Comparison of ENCODE assay signal across 8 cellular contexts in the genomic region with DNA sequence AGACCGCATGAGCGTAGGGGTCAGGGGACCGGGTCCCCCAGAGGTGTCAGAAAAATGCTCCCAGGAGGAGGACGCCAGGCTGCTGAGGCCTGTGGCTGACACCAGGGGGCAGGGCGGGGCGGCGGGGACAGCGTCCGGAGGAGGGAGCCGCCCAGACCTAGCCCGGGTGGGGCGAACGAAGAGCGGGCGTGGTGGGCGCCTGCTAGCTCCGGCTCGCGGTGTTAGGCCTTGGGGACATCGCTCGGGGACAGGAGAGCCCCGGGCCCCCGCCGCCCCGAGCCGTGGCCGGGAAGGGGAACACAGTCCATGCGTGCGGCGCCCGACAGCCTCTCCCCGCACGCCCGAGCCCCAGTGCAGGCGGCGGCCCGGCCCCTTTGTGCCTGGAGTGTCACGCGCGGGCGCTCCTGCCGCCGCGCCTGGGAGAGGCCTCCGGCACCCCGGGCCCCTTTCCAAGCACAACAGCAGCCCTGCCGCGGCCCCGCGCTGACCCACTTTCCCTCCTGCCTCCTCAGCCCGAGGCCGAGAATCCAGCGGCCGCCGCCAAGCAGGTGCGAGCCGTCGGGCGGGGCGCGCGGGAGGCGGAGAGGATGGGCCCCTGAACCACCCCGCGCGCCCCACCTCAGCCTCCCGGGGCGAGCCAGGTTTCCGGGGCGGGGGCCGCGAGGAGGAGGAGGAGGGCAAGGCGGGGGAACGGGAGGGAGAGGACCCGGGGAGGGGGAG.
DNase-seq lines count a peak whose midpoint lies in the region; ATAC-seq, FAIRE-seq and TF ChIP-seq lines count a peak whose summit lies in the region.

No MANE protein-coding gene starts in this region.

- peaks cover 4% of the 10 kb centered on the region; the same call in 1 of the 2 replicates for H3K9me3 ChIP-seq in HUES48 (ENCODE audit: control insufficient read depth, insufficient read depth, low read length)
- H3K9me3 ChIP-seq in neuron (ENCODE audit: low read length): no peaks in the 10 kb centered on the region

- ATAC-seq in GM21381 (IDR thresholded peaks at IDR 0.05; ENCODE audit: unreplicated experiment): peak; percentile 82

- H3K4me1 ChIP-seq in HUES48 (ENCODE audit: control insufficient read depth, insufficient read depth, low read length): peaks cover 5% of the 10 kb centered on the region; the same call in 1 of the 2 replicates
- H3K4me1 ChIP-seq in neuron (ENCODE audit: insufficient read depth, low read length): peaks cover 12% of the 10 kb centered on the region

- FAIRE-seq in D721Med (lab: Jason Lieb, UNC): no peak

- H3K27me3 ChIP-seq in HUES48 (ENCODE audit: control insufficient read depth, insufficient read depth, low read length) (0 out of 2 replicates have a peak, but pooled peaks cover 2% of the 10 kb centered on the region), neuron (ENCODE audit: insufficient read depth, low read length) (peaks cover 15% of the 10 kb centered on the region)

- peak overlapping the region; percentile 70 for H3K4me3 ChIP-seq in HUES48 (ENCODE audit: low read depth, low read length)
- peak overlapping the region; percentile 51 for H3K4me3 ChIP-seq in fibroblast of villous mesenchyme (ENCODE audit: low read depth, low read length)
- peak overlapping the region; percentile 58 for H3K4me3 ChIP-seq in neuron (ENCODE audit: low read length)

- peak overlapping the region; percentile 35; the same call in 1 of the 2 replicates for H3K9ac ChIP-seq in HUES48 (ENCODE audit: low read depth, low read length)

- CTCF ChIA-PET in RWPE1 (lab: Yijun Ruan, JAX): interaction anchor here (0.7 to 2.1 kb wide), 8 partner anchors 10 to 1895 kb away, joined by 3 to 13 read pairs (median 4); no protein-coding TSS in a partner anchor

- DNase-seq in D721Med (ENCODE audit: insufficient read length, low spot score) (peak; percentile 68), RWPE1 (ENCODE audit: low spot score) (peak; percentile 76), fibroblast of villous mesenchyme (ENCODE audit: low read depth) (peak; percentile 66), stromal cell of bone marrow (ENCODE audit: low read depth) (peak; percentile 33)
- peak; percentile 75 for DNase-seq in activated effector memory CD4-positive, alpha-beta T cell treated with Interleukin-2 at 50 U/mL for 16 hours

- H3K36me3 ChIP-seq in HUES48 (ENCODE audit: control insufficient read depth, insufficient read depth, low read length) (no peaks in the 10 kb centered on the region), neuron (ENCODE audit: insufficient read depth, low read length) (no peaks in the 10 kb centered on the region)

- POLR2A ChIA-PET in RWPE1 (lab: Yijun Ruan, JAX; ENCODE audit: low non-redundant PET): interaction anchor here (1.2 to 1.6 kb wide), 2 partner anchors 47 to 111 kb away, joined by 4 to 11 read pairs; a partner anchor contains a TSS

- H2AFZ ChIP-seq in neuron (ENCODE audit: low read depth, low read length): peak overlapping the region; percentile 97

- no peak overlapping the region for H3K27ac ChIP-seq in HUES48 (ENCODE audit: low read depth, low read length)
- H3K27ac ChIP-seq in RWPE1: peak overlapping the region; percentile 100

- TF ChIP-seq CTCF in D721Med (IDR thresholded peaks at IDR 0.05; ENCODE audit: insufficient read depth, missing control alignments) (peak; percentile 60), RWPE1 (conservative IDR thresholded peaks at IDR 0.05; ENCODE audit: low read depth) (peak; percentile 88), fibroblast of villous mesenchyme (IDR thresholded peaks at IDR 0.05; ENCODE audit: insufficient read depth, low read depth, low read length) (peak; percentile 75)
